3 cellular contexts compared by ENCODE assay signal in genomic region chr18:28973324-28973723, GRCh38.
TF ChIP-seq lines count a peak whose summit lies in the region.

No MANE protein-coding gene starts in this region.

TF ChIP-seq in SK-N-SH, 30 proteins besides CTCF, POLR2A, EP300 and RAD21 (continued from another document):
- TF ChIP-seq PBX3 (IDR thresholded peaks at IDR 0.05) (no peak), ZBTB33 (IDR thresholded peaks at IDR 0.05; ENCODE audit: borderline replicate concordance, low read depth) (no peak), SIN3A (IDR thresholded peaks at IDR 0.05; ENCODE audit: borderline replicate concordance, low read depth, low read length) (no peak), MXI1 (IDR thresholded peaks at IDR 0.05; ENCODE audit: low read depth, low read length) (no peak), TEAD4 (IDR thresholded peaks at IDR 0.05; ENCODE audit: borderline replicate concordance, insufficient read depth) (no peak)

TF ChIP-seq in SK-N-SH treated with all-trans-retinoic acid at 6 μM for 48 hours, 23 proteins besides CTCF, POLR2A, EP300 and RAD21 (continued from another document):
- no peak for TF ChIP-seq POU6F1 (CRISPR knock-in tag; IDR thresholded peaks at IDR 0.05; ENCODE audit: borderline replicate concordance, low read depth)
- no peak for TF ChIP-seq BACH2 (CRISPR knock-in tag; IDR thresholded peaks at IDR 0.05; ENCODE audit: borderline replicate concordance)
- TF ChIP-seq GLIS3 (CRISPR knock-in tag; IDR thresholded peaks at IDR 0.05), result no peak
- TF ChIP-seq ARNTL (CRISPR knock-in tag; IDR thresholded peaks at IDR 0.05; ENCODE audit: borderline replicate concordance, low read depth), result no peak

TF ChIP-seq in GM23338, 12 proteins besides CTCF, POLR2A, EP300 and RAD21 (continued from another document):
- no peak for TF ChIP-seq EZH2phosphoT487 (IDR thresholded peaks at IDR 0.05; ENCODE audit: unreplicated experiment)
- no peak for TF ChIP-seq STAT1 (IDR thresholded peaks at IDR 0.05; ENCODE audit: unreplicated experiment)
TF ChIP-seq in GM23338: peak in this region for 0.
